ENCODE assay signal across 20 cellular contexts in genomic region chr4:78545275-78546246, GRCh38. TPM values are rescaled to one million over a fixed set of nuclear protein-coding genes. Genes with fewer than 3 reads are reported as not detected.
A peak's percentile ranks its signal among the peaks of the same experiment; 100 is the strongest.
DNase-seq lines count a peak whose midpoint lies in the region; ATAC-seq, FAIRE-seq and TF ChIP-seq lines count a peak whose summit lies in the region.
"Had no signal": no experiment of that assay in that cellular context is flagged by ENCODE, and none has a peak within 500 bp of the region (broad histone marks: within the 10 kb centered on the region; RNA-seq: fewer than 3 reads in every experiment).

No MANE protein-coding gene starts in this region.

- ATAC-seq in IMR-90 (ENCODE audit: low read depth): no peak; the same call in 1 of the 2 replicates
- ATAC-seq: esophagus mucosa; psoas muscle; stimulated activated memory B cell treated with anti-CD40 and anti-IgM and Interleukin-4, amounts not matched to agents 10 μg/mL and 1 μg/mL and 100 μg/mL, for 72 hours had no signal

- H4K91ac ChIP-seq in IMR-90 (ENCODE audit: insufficient read depth, low read depth, low read length) (peak overlapping the region; percentile 23; the same call in 1 of the 2 replicates), mesenchymal stem cell (ENCODE audit: low read length) (no peak overlapping the region)

- H2AK9ac ChIP-seq in IMR-90 (replicated peaks; ENCODE audit: low read depth, low read length, poor library complexity): no peak overlapping the region

- H2BK20ac ChIP-seq in IMR-90 (ENCODE audit: low read depth, low read length): peak overlapping the region; percentile 3; the same call in 1 of the 2 replicates

- H3K79me2 ChIP-seq in ACC112 (ENCODE audit: control insufficient read depth, insufficient read depth, low read length, unreplicated experiment): no peaks in the 10 kb centered on the region

- H3K23ac ChIP-seq in IMR-90 (ENCODE audit: low read depth, low read length) (no peak overlapping the region), mesenchymal stem cell (ENCODE audit: low read length in 2 of 2) (no peak overlapping the region)

- H3K56ac ChIP-seq in IMR-90 (ENCODE audit: extremely low read depth, insufficient read depth, low read length): no peak overlapping the region

- H3K36me3 ChIP-seq in ACC112 (ENCODE audit: insufficient read depth, low read length): no peaks in the 10 kb centered on the region
- H3K36me3 ChIP-seq in IMR-90 (ENCODE audit: control insufficient read depth, insufficient read depth, low read length): no peaks in the 10 kb centered on the region
- H3K36me3 ChIP-seq in mesenchymal stem cell (ENCODE audit: control insufficient read depth in 1 of 2, insufficient read depth in 2 of 2, low read depth in 1 of 2, low read length in 2 of 2): peaks cover 0 to 6% of the 10 kb centered on the region in 2 experiments
- no peaks in the 10 kb centered on the region for H3K36me3 ChIP-seq in brain microvascular endothelial cell (replicated peaks)
- no peaks in the 10 kb centered on the region for H3K36me3 ChIP-seq in MG63
- H3K36me3 ChIP-seq: cardiac muscle cell, heart right ventricle, transverse colon had no signal

- intact Hi-C loops in IMR-90 (cut with micrococcal nuclease): no loop called here

- no peak overlapping the region for H4K5ac ChIP-seq in IMR-90 (ENCODE audit: low read depth, low read length)

- dilution Hi-C loops in IMR-90 (cut with HindIII; ENCODE audit: low sequenced_read_pairs, unreplicated experiment): no loop called here

- H3K79me1 ChIP-seq in IMR-90 (ENCODE audit: low read depth in 1 of 2, low read length in 2 of 2): no peaks in the 10 kb centered on the region
- no peaks in the 10 kb centered on the region for H3K79me1 ChIP-seq in mesenchymal stem cell (replicated peaks; ENCODE audit: low read length, poor library complexity, severe bottlenecking)

- H3K27ac ChIP-seq in ACC112 (ENCODE audit: low read depth, low read length) (0 out of 2 replicates have a peak overlapping the region, but pooled peaks have one; percentile 2), IMR-90 (ENCODE audit: insufficient read depth, low read length) (no peak overlapping the region), epithelial cell of prostate (peak overlapping the region; percentile 86), mesenchymal stem cell (ENCODE audit: low read length, poor library complexity, severe bottlenecking) (no peak overlapping the region), brain microvascular endothelial cell (no peak overlapping the region)
- H3K27ac ChIP-seq: cardiac muscle cell, dorsolateral prefrontal cortex, heart right ventricle, psoas muscle, transverse colon had no signal

- peak overlapping the region; percentile 70 for H2AK5ac ChIP-seq in IMR-90 (ENCODE audit: low read depth, low read length)
- H2AK5ac ChIP-seq in mesenchymal stem cell (ENCODE audit: low read length, severe bottlenecking): no peak overlapping the region

- H3K4me2 ChIP-seq in IMR-90 (ENCODE audit: low read depth, low read length) (no peak overlapping the region), mesenchymal stem cell (ENCODE audit: low read length, poor library complexity, severe bottlenecking) (no peak overlapping the region)

- no peaks in the 10 kb centered on the region for H4K20me1 ChIP-seq in IMR-90 (ENCODE audit: insufficient read depth, low read length)

- no peak for TF ChIP-seq RAD21 in IMR-90 (IDR thresholded peaks at IDR 0.05; ENCODE audit: low read length)

- peaks cover 2% of the 10 kb centered on the region for H3K27me3 ChIP-seq in ACC112 (ENCODE audit: insufficient read depth, low read length)
- no peaks in the 10 kb centered on the region for H3K27me3 ChIP-seq in IMR-90 (ENCODE audit: control insufficient read depth, insufficient read depth, low read length)
- H3K27me3 ChIP-seq in mesenchymal stem cell (ENCODE audit: control insufficient read depth in 1 of 2, insufficient read depth in 1 of 2, low read length in 2 of 2): no peaks in the 10 kb centered on the region
- H3K27me3 ChIP-seq in brain microvascular endothelial cell (replicated peaks): no peaks in the 10 kb centered on the region
- no peaks in the 10 kb centered on the region for H3K27me3 ChIP-seq in MG63
- H3K27me3 ChIP-seq: cardiac muscle cell, transverse colon had no signal

- no peak overlapping the region for H2AFZ ChIP-seq in ACC112 (ENCODE audit: low read length, unreplicated experiment)
- peak overlapping the region; percentile 50 for H2AFZ ChIP-seq in IMR-90 (replicated peaks; ENCODE audit: low read length, poor library complexity)
- H2AFZ ChIP-seq in mesenchymal stem cell (ENCODE audit: low read depth, low read length): no peak overlapping the region

- no TSS peak for BruUV-seq in IMR-90 (replicated peaks; lab: Mats Ljungman, UMichigan)

- H3K9me3 ChIP-seq in IMR-90 (ENCODE audit: control insufficient read depth, insufficient read depth, low read length) (no peaks in the 10 kb centered on the region), mesenchymal stem cell (ENCODE audit: control insufficient read depth, low read length) (no peaks in the 10 kb centered on the region), MG63 (no peaks in the 10 kb centered on the region)
- H3K9me3 ChIP-seq: heart right ventricle, psoas muscle, transverse colon had no signal

- H2BK5ac ChIP-seq in IMR-90 (ENCODE audit: low read depth, low read length, poor library complexity, severe bottlenecking) (no peak overlapping the region), mesenchymal stem cell (ENCODE audit: low read depth, low read length, poor library complexity, severe bottlenecking) (no peak overlapping the region)

- no peak overlapping the region for H2BK12ac ChIP-seq in mesenchymal stem cell (ENCODE audit: low read length in 2 of 2)

- peak overlapping the region; percentile 39; the same call in 1 of the 3 replicates for H2BK15ac ChIP-seq in IMR-90 (ENCODE audit: low read depth, low read length)
- H2BK15ac ChIP-seq in mesenchymal stem cell (ENCODE audit: low read depth, poor library complexity, severe bottlenecking): no peak overlapping the region

- in situ Hi-C loops in IMR-90 (cut with MboI; ENCODE audit: low sequenced_read_pairs) (no loop called here), brain microvascular endothelial cell (cut with HindIII; ENCODE audit: low pct_ligation_motif_present, low sequenced_read_pairs) (no loop called here)

- H3K4ac ChIP-seq in IMR-90 (ENCODE audit: low read depth, low read length): peak overlapping the region; percentile 61
- no peak overlapping the region for H3K4ac ChIP-seq in mesenchymal stem cell (ENCODE audit: low read depth in 1 of 2, low read length in 2 of 2)

- TF ChIP-seq CTCF in IMR-90 (conservative IDR thresholded peaks at IDR 0.05; ENCODE audit: low read depth, low read length) (no peak), brain microvascular endothelial cell (IDR thresholded peaks at IDR 0.05; ENCODE audit: low read depth, low read length, missing control alignments) (no peak)

- H3K9me1 ChIP-seq in IMR-90 (ENCODE audit: insufficient read depth, low read length): no peaks in the 10 kb centered on the region

- H3K14ac ChIP-seq in IMR-90 (replicated peaks; ENCODE audit: low read depth, low read length) (peak overlapping the region; percentile 42; the same call in 1 of the 2 replicates), mesenchymal stem cell (ENCODE audit: low read length in 2 of 2) (no peak overlapping the region)

- no peak for FAIRE-seq in GM19239 (lab: Jason Lieb, UNC)

- POLR2A ChIA-PET in IMR-90 (lab: Charles Lee; ENCODE audit: unreplicated experiment): interaction anchor here (0.5 kb wide), 1 partner anchor 47 kb away, joined by 13 read pairs; no protein-coding TSS in a partner anchor

- no peak overlapping the region for H3K9ac ChIP-seq in IMR-90 (ENCODE audit: low read depth, low read length)
- peak overlapping the region; percentile 34 for H3K9ac ChIP-seq in mesenchymal stem cell (ENCODE audit: low read length)

- H3K4me1 ChIP-seq in ACC112 (ENCODE audit: control insufficient read depth, insufficient read depth, low read length, unreplicated experiment) (peaks cover 35% of the 10 kb centered on the region), IMR-90 (ENCODE audit: control insufficient read depth, insufficient read depth, low read length) (peaks cover 5% of the 10 kb centered on the region; the same call in 1 of the 2 replicates), mesenchymal stem cell (ENCODE audit: control insufficient read depth, insufficient read depth, low read depth, low read length) (no peaks in the 10 kb centered on the region)
- H3K4me1 ChIP-seq: psoas muscle had no signal

- WGBS in IMR-90 (ENCODE audit: extremely low coverage in 2 of 2, insufficient read length in 1 of 2), 2 experiments: no CpG with 5 or more reads among the region's 5 CpGs
- 94% methylated on average over 4 of the region's 5 CpGs for WGBS in mesenchymal stem cell

- peak overlapping the region; percentile 57 for H2BK120ac ChIP-seq in IMR-90 (ENCODE audit: low read depth, low read length)
- no peak overlapping the region for H2BK120ac ChIP-seq in mesenchymal stem cell (ENCODE audit: low read depth, low read length)

- H4K8ac ChIP-seq in IMR-90 (ENCODE audit: low read depth in 2 of 2, low read length in 2 of 2) (peak overlapping the region in 1 of 2 experiments; percentile 41; a peak in 1 of 4 replicates), mesenchymal stem cell (ENCODE audit: low read length) (no peak overlapping the region)

- H3K4me3 ChIP-seq in ACC112 (ENCODE audit: low read depth, low read length) (no peak overlapping the region), IMR-90 (ENCODE audit: insufficient read depth, low read depth, low read length) (no peak overlapping the region), mesenchymal stem cell (ENCODE audit: insufficient read depth in 1 of 2, low read depth in 1 of 2, low read length in 2 of 2) (no peak overlapping the region), brain microvascular endothelial cell (ENCODE audit: low read depth, low read length) (no peak overlapping the region), MG63 (no peak overlapping the region)
- H3K4me3 ChIP-seq: cardiac muscle cell, dorsolateral prefrontal cortex, heart right ventricle, psoas muscle, transverse colon had no signal

- no peak for TF ChIP-seq POLR2A in IMR-90 (IDR thresholded peaks at IDR 0.05; ENCODE audit: low read depth, low read length)

- no peak overlapping the region; the same call in 1 of the 2 replicates for H3K18ac ChIP-seq in IMR-90 (ENCODE audit: low read depth, low read length)
- H3K18ac ChIP-seq in mesenchymal stem cell (ENCODE audit: low read depth in 1 of 2, low read length in 2 of 2): no peak overlapping the region

- CTCF ChIA-PET in IMR-90 (lab: Yijun Ruan, JAX): interaction anchor here (0.6 to 0.9 kb wide), 4 partner anchors 18 to 79 kb away, joined by 3 to 4 read pairs (median 3); no protein-coding TSS in a partner anchor

- peak; percentile 69 for DNase-seq in IMR-90
- DNase-seq in epithelial cell of prostate (ENCODE audit: low read depth, low spot score): no peak
- DNase-seq in mesenchymal stem cell: no peak
- no peak for DNase-seq in brain microvascular endothelial cell
- no peak for DNase-seq in GM19239 (ENCODE audit: insufficient read length, low spot score)
- DNase-seq in AG08395 (ENCODE audit: low spot score): no peak
- DNase-seq in MG63: no peak
- DNase-seq: ACHN; CD8-positive, alpha-beta memory T cell; dorsolateral prefrontal cortex; heart right ventricle; MV-4-11; NCI-H2029; nephron progenitor cell; psoas muscle; transverse colon had no signal

RNA-seq across cellular contexts. Expression of gene ANXA3, which starts 6.0 kb away (rescaled TPM):
- total RNA-seq in IMR-90 (2012; rRNA removed): 5.0 and 5.3 TPM in 2 replicates
- polyA plus RNA-seq in IMR-90 (2012; rRNA removed): 4.2 and 4.8 TPM in 2 replicates
- 1.7 and 6.2 TPM in 2 replicates for polyA plus RNA-seq in IMR-90 (2012; cell fraction: cytosol; rRNA removed)
- polyA plus RNA-seq in IMR-90 (2012; cell fraction: nucleus; rRNA removed; ENCODE audit: low replicate concordance): 1.5 and 9.7 TPM in 2 replicates
- 9.2 TPM for polyA plus RNA-seq in mesenchymal stem cell (2013, experiment 1 of 2)
- 9.7 TPM for polyA plus RNA-seq in mesenchymal stem cell (2013, experiment 2 of 2)
- 3.0 and 10.8 TPM in 2 replicates for total RNA-seq in MG63 (2014; rRNA removed; shearing (Covaris generic); ENCODE audit: low replicate concordance)
- total RNA-seq: CD8-positive, alpha-beta memory T cell had no signal
- polyA plus RNA-seq: CD8-positive, alpha-beta memory T cell had no signal

Comparison
In these comparisons a context has a peak if more than half of its experiments do, and no peak if none do; other contexts are left out.
1. H3K27ac ChIP-seq: peak in ACC112 (single experiment) and epithelial cell of prostate (single experiment); none in IMR-90 (single experiment), mesenchymal stem cell (single experiment) and brain microvascular endothelial cell (single experiment).